ENCODE assay signal across 9 cellular contexts in genomic region chr5:92907914-92908606, GRCh38.
DNase-seq lines count a peak whose midpoint lies in the region; ATAC-seq and TF ChIP-seq lines count a peak whose summit lies in the region.
"Had no signal": no experiment of that assay in that cellular context is flagged by ENCODE, and none has a peak within 500 bp of the region (broad histone marks: within the 10 kb centered on the region; RNA-seq: fewer than 3 reads in every experiment).

No MANE protein-coding gene starts in this region.

- peaks cover 18% of the 10 kb centered on the region for H3K4me1 Mint-ChIP-seq in glutamatergic neuron (ENCODE audit: low read depth, unreplicated experiment)

- H3K36me3 ChIP-seq in ACC112 (ENCODE audit: insufficient read depth, low read length) (no peaks in the 10 kb centered on the region), vagina (no peaks in the 10 kb centered on the region)

- no peak overlapping the region for H2AFZ ChIP-seq in ACC112 (ENCODE audit: low read length, unreplicated experiment)

- no peak overlapping the region for H3K27ac Mint-ChIP-seq in glutamatergic neuron (ENCODE audit: unreplicated experiment)

- peaks cover 16% of the 10 kb centered on the region for H3K4me1 ChIP-seq in ACC112 (ENCODE audit: control insufficient read depth, insufficient read depth, low read length, unreplicated experiment)
- H3K4me1 ChIP-seq in vagina, result peaks cover 10% of the 10 kb centered on the region

- H3K4me3 ChIP-seq in ACC112 (ENCODE audit: low read depth, low read length), result no peak overlapping the region
- no peak overlapping the region for H3K4me3 ChIP-seq in vagina

- intact Hi-C loops in vagina (cut with DNase I), result no loop called here

- H3K27ac ChIP-seq in ACC112 (ENCODE audit: low read depth, low read length) (peak overlapping the region; percentile 26; the same call in 1 of the 2 replicates), vagina (no peak overlapping the region)
- H3K27ac ChIP-seq: C4-2B had no signal

- TF ChIP-seq POLR2A in vagina (IDR thresholded peaks at IDR 0.05), result no peak

- H3K79me2 ChIP-seq in ACC112 (ENCODE audit: control insufficient read depth, insufficient read depth, low read length, unreplicated experiment), result no peaks in the 10 kb centered on the region

- no peaks in the 10 kb centered on the region for H3K36me3 Mint-ChIP-seq in glutamatergic neuron (ENCODE audit: unreplicated experiment)

- TF ChIP-seq CTCF in glutamatergic neuron (IDR thresholded peaks at IDR 0.05; ENCODE audit: partially characterized antibody, unreplicated experiment) (no peak), vagina (IDR thresholded peaks at IDR 0.05) (no peak)

- peak; percentile 70 for ATAC-seq in GM19438 (IDR thresholded peaks at IDR 0.05; ENCODE audit: low read depth, unreplicated experiment)
- ATAC-seq in HG03521 (IDR thresholded peaks at IDR 0.05; ENCODE audit: unreplicated experiment), result peak; percentile 69
- ATAC-seq in HG03571 (IDR thresholded peaks at IDR 0.05; ENCODE audit: unreplicated experiment), result no peak

- no peaks in the 10 kb centered on the region for H3K9me3 Mint-ChIP-seq in glutamatergic neuron (ENCODE audit: unreplicated experiment)

- H3K4me3 Mint-ChIP-seq in glutamatergic neuron (ENCODE audit: unreplicated experiment), result no peak overlapping the region

- H3K27me3 Mint-ChIP-seq in glutamatergic neuron (ENCODE audit: unreplicated experiment), result peaks cover 2% of the 10 kb centered on the region

- DNase-seq in dermis blood vessel endothelial cell (peak; percentile 74), NCI-H2196 treated with DMSO at 0.1 percent for 48 hours (lab: John Stamatoyannopoulos, UW; ENCODE audit: unreplicated experiment) (no peak), glutamatergic neuron (no peak), vagina (ENCODE audit: extremely low spot score in 2 of 2) (no peak)

- no peaks in the 10 kb centered on the region for H3K9me3 ChIP-seq in vagina

- H3K27me3 ChIP-seq in ACC112 (ENCODE audit: insufficient read depth, low read length), result no peaks in the 10 kb centered on the region
- H3K27me3 ChIP-seq in vagina, result no peaks in the 10 kb centered on the region
